Comparison of ENCODE assay signal across 2 cellular contexts in genomic region chrX:55201930-55202579, GRCh38.
TF ChIP-seq lines count a peak whose summit lies in the region.

No MANE protein-coding gene starts in this region.

TF ChIP-seq in liver, 16 proteins besides CTCF, POLR2A, EP300 and RAD21 (continued from another document):
- TF ChIP-seq, protein P1, sequence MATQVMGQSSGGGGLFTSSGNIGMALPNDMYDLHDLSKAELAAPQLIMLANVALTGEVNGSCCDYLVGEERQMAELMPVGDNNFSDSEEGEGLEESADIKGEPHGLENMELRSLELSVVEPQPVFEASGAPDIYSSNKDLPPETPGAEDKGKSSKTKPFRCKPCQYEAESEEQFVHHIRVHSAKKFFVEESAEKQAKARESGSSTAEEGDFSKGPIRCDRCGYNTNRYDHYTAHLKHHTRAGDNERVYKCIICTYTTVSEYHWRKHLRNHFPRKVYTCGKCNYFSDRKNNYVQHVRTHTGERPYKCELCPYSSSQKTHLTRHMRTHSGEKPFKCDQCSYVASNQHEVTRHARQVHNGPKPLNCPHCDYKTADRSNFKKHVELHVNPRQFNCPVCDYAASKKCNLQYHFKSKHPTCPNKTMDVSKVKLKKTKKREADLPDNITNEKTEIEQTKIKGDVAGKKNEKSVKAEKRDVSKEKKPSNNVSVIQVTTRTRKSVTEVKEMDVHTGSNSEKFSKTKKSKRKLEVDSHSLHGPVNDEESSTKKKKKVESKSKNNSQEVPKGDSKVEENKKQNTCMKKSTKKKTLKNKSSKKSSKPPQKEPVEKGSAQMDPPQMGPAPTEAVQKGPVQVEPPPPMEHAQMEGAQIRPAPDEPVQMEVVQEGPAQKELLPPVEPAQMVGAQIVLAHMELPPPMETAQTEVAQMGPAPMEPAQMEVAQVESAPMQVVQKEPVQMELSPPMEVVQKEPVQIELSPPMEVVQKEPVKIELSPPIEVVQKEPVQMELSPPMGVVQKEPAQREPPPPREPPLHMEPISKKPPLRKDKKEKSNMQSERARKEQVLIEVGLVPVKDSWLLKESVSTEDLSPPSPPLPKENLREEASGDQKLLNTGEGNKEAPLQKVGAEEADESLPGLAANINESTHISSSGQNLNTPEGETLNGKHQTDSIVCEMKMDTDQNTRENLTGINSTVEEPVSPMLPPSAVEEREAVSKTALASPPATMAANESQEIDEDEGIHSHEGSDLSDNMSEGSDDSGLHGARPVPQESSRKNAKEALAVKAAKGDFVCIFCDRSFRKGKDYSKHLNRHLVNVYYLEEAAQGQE (IDR thresholded peaks at IDR 0.05) = peak; percentile 25
- TF ChIP-seq GABPA (IDR thresholded peaks at IDR 0.05 in 1 of 2, conservative IDR thresholded peaks at IDR 0.05 in 1 of 2) = peak in 1 of 2 donors; percentile 40
- no peak for TF ChIP-seq NR2F2 (IDR thresholded peaks at IDR 0.05)
- no peak for TF ChIP-seq TAF1 (conservative IDR thresholded peaks at IDR 0.05)
- TF ChIP-seq MAX (IDR thresholded peaks at IDR 0.05) = peak; percentile 23
- TF ChIP-seq YY1 (IDR thresholded peaks at IDR 0.05) = no peak
- TF ChIP-seq, protein P2, sequence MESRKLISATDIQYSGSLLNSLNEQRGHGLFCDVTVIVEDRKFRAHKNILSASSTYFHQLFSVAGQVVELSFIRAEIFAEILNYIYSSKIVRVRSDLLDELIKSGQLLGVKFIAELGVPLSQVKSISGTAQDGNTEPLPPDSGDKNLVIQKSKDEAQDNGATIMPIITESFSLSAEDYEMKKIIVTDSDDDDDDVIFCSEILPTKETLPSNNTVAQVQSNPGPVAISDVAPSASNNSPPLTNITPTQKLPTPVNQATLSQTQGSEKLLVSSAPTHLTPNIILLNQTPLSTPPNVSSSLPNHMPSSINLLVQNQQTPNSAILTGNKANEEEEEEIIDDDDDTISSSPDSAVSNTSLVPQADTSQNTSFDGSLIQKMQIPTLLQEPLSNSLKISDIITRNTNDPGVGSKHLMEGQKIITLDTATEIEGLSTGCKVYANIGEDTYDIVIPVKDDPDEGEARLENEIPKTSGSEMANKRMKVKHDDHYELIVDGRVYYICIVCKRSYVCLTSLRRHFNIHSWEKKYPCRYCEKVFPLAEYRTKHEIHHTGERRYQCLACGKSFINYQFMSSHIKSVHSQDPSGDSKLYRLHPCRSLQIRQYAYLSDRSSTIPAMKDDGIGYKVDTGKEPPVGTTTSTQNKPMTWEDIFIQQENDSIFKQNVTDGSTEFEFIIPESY (IDR thresholded peaks at IDR 0.05) = no peak
- peak; percentile 51 for TF ChIP-seq SP1 (IDR thresholded peaks at IDR 0.05)

TF ChIP-seq in HepG2, 621 proteins besides CTCF, POLR2A, EP300 and RAD21 (continued from another document):
- TF ChIP-seq SP1 (IDR thresholded peaks at IDR 0.05) (no peak), SP1 (CRISPR knock-in tag; IDR thresholded peaks at IDR 0.05) (no peak), ZNF44 (CRISPR knock-in tag; IDR thresholded peaks at IDR 0.05) (no peak), JUND (CRISPR knock-in tag; IDR thresholded peaks at IDR 0.05) (no peak), HDAC6 (IDR thresholded peaks at IDR 0.05; ENCODE audit: low read depth, low read length) (no peak), MXD4 (CRISPR knock-in tag; IDR thresholded peaks at IDR 0.05) (no peak), ADNP (CRISPR knock-in tag; IDR thresholded peaks at IDR 0.05) (no peak), ZNF792 (CRISPR knock-in tag; IDR thresholded peaks at IDR 0.05) (no peak), HOMEZ (CRISPR knock-in tag; IDR thresholded peaks at IDR 0.05; ENCODE audit: low read depth) (no peak), TBX3 (IDR thresholded peaks at IDR 0.05; ENCODE audit: borderline replicate concordance) (no peak), TRIM22 (IDR thresholded peaks at IDR 0.05) (no peak), BATF2 (CRISPR knock-in tag; IDR thresholded peaks at IDR 0.05) (no peak), ZBED4 (CRISPR knock-in tag; IDR thresholded peaks at IDR 0.05; ENCODE audit: borderline replicate concordance) (no peak)
